8 cellular contexts compared by ENCODE assay signal in genomic region chr11:67120456-67120855, GRCh38. TPM values are rescaled to one million over a fixed set of nuclear protein-coding genes. Genes with fewer than 3 reads are reported as not detected.
DNase-seq lines count a peak whose midpoint lies in the region; ATAC-seq and TF ChIP-seq lines count a peak whose summit lies in the region.

No MANE protein-coding gene starts in this region.

- TF ChIP-seq CTCF in NB4 (IDR thresholded peaks at IDR 0.05; ENCODE audit: low read depth, low read length) (no peak), nephron progenitor cell (IDR thresholded peaks at IDR 0.05) (no peak)

- H3K4me1 Mint-ChIP-seq in nephron progenitor cell = peaks cover 34% of the 10 kb centered on the region

- peak overlapping the region; percentile 100 for H3K4me3 Mint-ChIP-seq in nephron progenitor cell

- H3K4me2 ChIP-seq in BLaER1 treated with 17β-estradiol and CSF1 and Interleukin-3, amounts not matched to agents 10 nM and 100 nM = peak overlapping the region; percentile 32 to 97 (median 85)

- peaks cover 17 to 31% (median 31%) of the 10 kb centered on the region in 11 experiments for H3K27me3 ChIP-seq in BLaER1 treated with 17β-estradiol and CSF1 and Interleukin-3, amounts not matched to agents 10 nM and 100 nM
- H3K27me3 ChIP-seq in ectodermal cell (ENCODE audit: control insufficient read depth, insufficient read depth, low read length, poor library complexity, severe bottlenecking) = peaks cover 8% of the 10 kb centered on the region

- no peak for ATAC-seq in HG02623 (IDR thresholded peaks at IDR 0.05; ENCODE audit: unreplicated experiment)
- no peak for ATAC-seq in GM19328 (IDR thresholded peaks at IDR 0.05; ENCODE audit: unreplicated experiment)

- H3K27me3 Mint-ChIP-seq in nephron progenitor cell (ENCODE audit: low read depth, poor library complexity) = peaks cover 9% of the 10 kb centered on the region

- peaks cover 21% of the 10 kb centered on the region for H3K36me3 Mint-ChIP-seq in nephron progenitor cell (ENCODE audit: low read depth)

- no peak for TF ChIP-seq POLR2A in NB4 (IDR thresholded peaks at IDR 0.05; ENCODE audit: extremely low read depth, insufficient read length)

- WGBS in ectodermal cell, 2 experiments = 0 to 2% methylated on average over 12 of the region's 12 CpGs

- H3K9me3 Mint-ChIP-seq in nephron progenitor cell = no peaks in the 10 kb centered on the region

- peak overlapping the region; percentile 99 for H3K27ac Mint-ChIP-seq in nephron progenitor cell

- H3K4me1 ChIP-seq in BLaER1 treated with 17β-estradiol and CSF1 and Interleukin-3, amounts not matched to agents 10 nM and 100 nM = peaks cover 28 to 63% (median 43%) of the 10 kb centered on the region in 10 experiments
- H3K4me1 ChIP-seq in ectodermal cell (ENCODE audit: control insufficient read depth, insufficient read depth, low read length) = no peaks in the 10 kb centered on the region

- no peaks in the 10 kb centered on the region; a peak in 1 of 22 replicates for H3K9me3 ChIP-seq in BLaER1 treated with 17β-estradiol and CSF1 and Interleukin-3, amounts not matched to agents 10 nM and 100 nM (replicated peaks in 1 of 11)
- H3K9me3 ChIP-seq in ectodermal cell (ENCODE audit: control insufficient read depth, low read length) = no peaks in the 10 kb centered on the region

- peaks cover 25 to 38% (median 34%) of the 10 kb centered on the region in 11 experiments for H3K36me3 ChIP-seq in BLaER1 treated with 17β-estradiol and CSF1 and Interleukin-3, amounts not matched to agents 10 nM and 100 nM
- peaks cover 4% of the 10 kb centered on the region for H3K36me3 ChIP-seq in ectodermal cell (ENCODE audit: control insufficient read depth, insufficient read depth, low read length)

- H3K27ac ChIP-seq in BLaER1 treated with 17β-estradiol and CSF1 and Interleukin-3, amounts not matched to agents 10 nM and 100 nM = peak overlapping the region; percentile 96 to 100 (median 98)
- H3K27ac ChIP-seq in ectodermal cell (ENCODE audit: insufficient read depth, low read depth, low read length, poor library complexity, severe bottlenecking) = no peak overlapping the region

- peak overlapping the region; percentile 98 to 100 (median 100) for H3K9ac ChIP-seq in BLaER1 treated with 17β-estradiol and CSF1 and Interleukin-3, amounts not matched to agents 10 nM and 100 nM

- H4K20me1 ChIP-seq in BLaER1 treated with 17β-estradiol and CSF1 and Interleukin-3, amounts not matched to agents 10 nM and 100 nM = peaks cover 35 to 62% (median 52%) of the 10 kb centered on the region in 11 experiments

- DNase-seq in NB4 (ENCODE audit: low read depth) = no peak
- DNase-seq in nephron progenitor cell = no peak
- DNase-seq in central memory CD4-positive, alpha-beta T cell = no peak
- no peak for DNase-seq in NCI-H146 treated with DMSO at 0.1 percent for 48 hours (lab: John Stamatoyannopoulos, UW; ENCODE audit: unreplicated experiment)

- peak overlapping the region; percentile 89 to 100 (median 99) for H3K4me3 ChIP-seq in BLaER1 treated with 17β-estradiol and CSF1 and Interleukin-3, amounts not matched to agents 10 nM and 100 nM
- H3K4me3 ChIP-seq in NB4 (ENCODE audit: low read depth, low read length) (peak overlapping the region; percentile 100), ectodermal cell (ENCODE audit: insufficient read depth, low read depth, low read length) (peak overlapping the region; percentile 84)

RNA-seq across cellular contexts. Expression of gene KDM2A, which starts 1.4 kb away (rescaled TPM):
- 58.6 TPM for polyA plus RNA-seq in ectodermal cell (2013, experiment 1 of 4)
- polyA plus RNA-seq in ectodermal cell (2013, experiment 2 of 4) = 63.9 TPM
- polyA plus RNA-seq in ectodermal cell (2013, experiment 3 of 4) = 45.7 TPM
- polyA plus RNA-seq in ectodermal cell (2013, experiment 4 of 4) = 54.1 TPM
